8 cellular contexts compared by ENCODE assay signal in the genomic region with DNA sequence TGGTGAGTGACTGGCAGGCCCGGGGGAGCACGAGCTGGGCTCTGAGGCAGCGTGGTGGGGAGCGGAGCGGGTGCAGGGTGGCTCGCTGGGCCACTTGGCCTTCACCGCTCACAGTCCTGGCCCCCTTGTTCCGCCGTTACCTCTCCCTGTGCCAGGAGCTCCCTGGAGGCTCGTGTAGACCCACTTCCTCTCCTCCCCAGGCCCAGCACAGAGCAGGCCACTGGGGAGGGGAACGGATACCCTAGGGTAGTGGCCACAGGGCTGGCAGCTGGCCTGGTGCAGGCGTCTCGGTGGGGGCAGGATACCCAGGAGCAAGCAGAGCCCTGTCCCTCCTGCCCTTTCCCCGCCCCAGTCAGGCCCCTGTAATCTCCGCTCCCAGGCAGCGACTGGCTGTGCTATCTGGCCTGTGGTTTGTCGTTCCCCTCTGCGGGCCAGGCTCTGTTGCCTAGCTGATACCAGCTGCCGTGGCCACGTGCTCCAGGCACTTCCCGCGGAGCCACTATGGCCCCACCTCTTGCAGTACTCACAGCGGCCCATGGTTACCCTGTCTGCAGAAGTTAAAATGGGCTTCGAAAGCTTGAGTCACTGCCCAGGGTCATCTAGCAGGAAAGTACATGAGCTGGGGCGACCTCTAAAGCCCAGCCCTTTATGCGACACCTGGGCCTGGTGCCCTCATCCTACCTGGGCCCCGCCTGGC. TPM values are rescaled to one million over a fixed set of nuclear protein-coding genes. Genes with fewer than 3 reads are reported as not detected.
A peak's percentile ranks its signal among the peaks of the same experiment; 100 is the strongest.
DNase-seq lines count a peak whose midpoint lies in the region; ATAC-seq and TF ChIP-seq lines count a peak whose summit lies in the region.

No MANE protein-coding gene starts in this region.

- H3K4me3 ChIP-seq in right atrium auricular region (no peak overlapping the region), H7 (ENCODE audit: insufficient read depth, low read depth, low read length) (no peak overlapping the region)

- DNase-seq in NCI-H2107 treated with DMSO at 0.1 percent for 48 hours (lab: John Stamatoyannopoulos, UW; ENCODE audit: unreplicated experiment) (peak; percentile 38), right atrium auricular region (ENCODE audit: low spot score) (peak; percentile 70), omental fat pad (ENCODE audit: low spot score) (no peak), H7 (no peak)
- peak; percentile 37 for DNase-seq in activated T-cell treated with anti-CD3 and anti-CD28 coated beads, Interleukin-2, amount 50 U/mL, for 4 hours
- peak; percentile 54 for DNase-seq in stimulated activated CD4-positive, alpha-beta T cell treated with anti-CD3 and anti-CD28 coated beads, Interleukin-4, amount 100 ng/mL, for 24 hours

- H3K4me1 Mint-ChIP-seq in activated T-cell treated with anti-CD3 and anti-CD28 coated beads, Interleukin-2, amount 50 U/mL, for 4 hours (ENCODE audit: low read depth), result peaks cover 31% of the 10 kb centered on the region

- no peaks in the 10 kb centered on the region for H3K9me3 ChIP-seq in right atrium auricular region

- TF ChIP-seq CTCF in right atrium auricular region (IDR thresholded peaks at IDR 0.05), result peak in 1 of 2 donors; percentile 20
- no peak for TF ChIP-seq CTCF in omental fat pad (IDR thresholded peaks at IDR 0.05)

- no peaks in the 10 kb centered on the region for H3K36me3 Mint-ChIP-seq in activated T-cell treated with anti-CD3 and anti-CD28 coated beads, Interleukin-2, amount 50 U/mL, for 4 hours (ENCODE audit: insufficient read depth)

- peaks cover 0 to 19% of the 10 kb centered on the region in 2 donors for H3K4me1 ChIP-seq in right atrium auricular region

- peaks cover 33% of the 10 kb centered on the region for H3K36me3 ChIP-seq in right atrium auricular region
- peaks cover 11% of the 10 kb centered on the region for H3K36me3 ChIP-seq in H7 (replicated peaks; ENCODE audit: control insufficient read depth, insufficient read depth, low read length)

- H3K27me3 Mint-ChIP-seq in activated T-cell treated with anti-CD3 and anti-CD28 coated beads, Interleukin-2, amount 50 U/mL, for 4 hours (ENCODE audit: low read depth), result no peaks in the 10 kb centered on the region

- H3K27me3 ChIP-seq in right atrium auricular region, result no peaks in the 10 kb centered on the region
- H3K27me3 ChIP-seq in H7 (ENCODE audit: control insufficient read depth, insufficient read depth, low read length), result no peaks in the 10 kb centered on the region

- peak overlapping the region; percentile 67 to 76 for H3K27ac ChIP-seq in right atrium auricular region

- ATAC-seq in GM19043 (IDR thresholded peaks at IDR 0.05; ENCODE audit: low read depth, unreplicated experiment) (peak; percentile 76), HG02970 (IDR thresholded peaks at IDR 0.05; ENCODE audit: low FRiP score, unreplicated experiment) (no peak), omental fat pad (ENCODE audit: low FRiP score) (no peak)
- ATAC-seq in activated T-cell treated with anti-CD3 and anti-CD28 coated beads, Interleukin-2, amount 50 U/mL, for 4 hours, result peak; percentile 84 to 85

- H3K9me3 Mint-ChIP-seq in activated T-cell treated with anti-CD3 and anti-CD28 coated beads, Interleukin-2, amount 50 U/mL, for 4 hours, result no peaks in the 10 kb centered on the region

- peak overlapping the region; percentile 37 for H3K4me3 Mint-ChIP-seq in activated T-cell treated with anti-CD3 and anti-CD28 coated beads, Interleukin-2, amount 50 U/mL, for 4 hours

RNA-seq across cellular contexts. Expression of gene DOLPP1, which starts 11.6 kb away (rescaled TPM):
- 10 to 100 TPM; 27.5 to 30.5 (median 30.3) TPM for total RNA-seq in activated T-cell treated with anti-CD3 and anti-CD28 coated beads, Interleukin-2, amount 50 U/mL, for 4 hours
- total RNA-seq in right atrium auricular region (1 to 10 TPM; 4.8 to 5.4 TPM), omental fat pad (1 to 10 TPM; 4.8 to 7.2 (median 6.6) TPM)
- total RNA-seq in H7 (2014; rRNA removed; shearing (Covaris generic)), result 41.3 and 42.5 TPM in 2 replicates

RNA-seq across cellular contexts. Expression of gene MIGA2, which starts 32.9 kb away (rescaled TPM):
- 10 to 100 TPM; 42.4 to 50.9 (median 46.6) TPM for total RNA-seq in activated T-cell treated with anti-CD3 and anti-CD28 coated beads, Interleukin-2, amount 50 U/mL, for 4 hours
- total RNA-seq in right atrium auricular region, result 10 to 100 TPM; 34.2 to 40.2 TPM
- total RNA-seq in omental fat pad, result 10 to 100 TPM; 19.4 to 38.5 (median 20.9) TPM
- total RNA-seq in H7 (2014; rRNA removed; shearing (Covaris generic)), result 26.4 and 33.8 TPM in 2 replicates

RNA-seq across cellular contexts. Expression of gene SH3GLB2, which starts 41.1 kb away (rescaled TPM):
- total RNA-seq in activated T-cell treated with anti-CD3 and anti-CD28 coated beads, Interleukin-2, amount 50 U/mL, for 4 hours, result 10 to 100 TPM; 37.5 to 43.2 (median 40.9) TPM
- total RNA-seq in right atrium auricular region, result 10 to 100 TPM; 25.6 to 41.3 TPM
- 10 to 100 TPM; 55.5 to 75.5 (median 65.1) TPM for total RNA-seq in omental fat pad
- total RNA-seq in H7 (2014; rRNA removed; shearing (Covaris generic)), result 79.1 and 80.1 TPM in 2 replicates

RNA-seq across cellular contexts. Expression of gene CRAT, which starts 41.3 kb away (rescaled TPM):
- 1 to 10 TPM; 3.4 to 5.2 (median 5.2) TPM for total RNA-seq in activated T-cell treated with anti-CD3 and anti-CD28 coated beads, Interleukin-2, amount 50 U/mL, for 4 hours
- total RNA-seq in right atrium auricular region (10 to 100 TPM; 73.0 to 75.0 TPM), omental fat pad (100 to 1,000 TPM in 1 of 4 donors, 10 to 100 TPM in 3; 47.3 to 107 (median 59.5) TPM)
- 13.6 and 14.9 TPM in 2 replicates for total RNA-seq in H7 (2014; rRNA removed; shearing (Covaris generic))

RNA-seq across cellular contexts. Expression of gene PTPA, which starts 41.9 kb away (rescaled TPM):
- total RNA-seq in activated T-cell treated with anti-CD3 and anti-CD28 coated beads, Interleukin-2, amount 50 U/mL, for 4 hours, result 10 to 100 TPM; 80.7 to 90.2 (median 89.9) TPM
- total RNA-seq in right atrium auricular region (10 to 100 TPM; 81.3 to 89.9 TPM), omental fat pad (10 to 100 TPM; 37.2 to 49.5 (median 41.8) TPM)
- 160 and 166 TPM in 2 replicates for total RNA-seq in H7 (2014; rRNA removed; shearing (Covaris generic))

Comparison
In these comparisons a context has a peak if more than half of its experiments do, and no peak if none do; other contexts are left out.
1. ATAC-seq: peak in GM19043 (single experiment) and activated T-cell treated with anti-CD3 and anti-CD28 coated beads, Interleukin-2, amount 50 U/mL, for 4 hours (2 of 2); none in HG02970 (single experiment) and omental fat pad (single experiment).
2. DNase-seq: peak in NCI-H2107 treated with DMSO at 0.1 percent for 48 hours (single experiment), activated T-cell treated with anti-CD3 and anti-CD28 coated beads, Interleukin-2, amount 50 U/mL, for 4 hours (single experiment), right atrium auricular region (single experiment) and stimulated activated CD4-positive, alpha-beta T cell treated with anti-CD3 and anti-CD28 coated beads, Interleukin-4, amount 100 ng/mL, for 24 hours (single experiment); none in omental fat pad (single experiment) and H7 (single experiment).